In genomic region chr11:118437046-118437735, GRCh38 we compare ENCODE assay signal across 1 cellular context.
TF ChIP-seq lines count a peak whose summit lies in the region.

No MANE protein-coding gene starts in this region.

TF ChIP-seq in K562, 482 proteins besides CTCF, POLR2A, EP300 and RAD21 (continued from another document and continues in another):
- TF ChIP-seq RERE (CRISPR knock-in tag; IDR thresholded peaks at IDR 0.05; ENCODE audit: borderline replicate concordance) (0 out of 2 replicates have a peak, but pooled peaks have one; percentile 54), ATF3 (IDR thresholded peaks at IDR 0.05) (peak; percentile 43), ATF3 (CRISPR knock-in tag; conservative IDR thresholded peaks at IDR 0.05) (no peak), GTF2F1 (IDR thresholded peaks at IDR 0.05; ENCODE audit: low read depth, low read length) (no peak), ZNF24 (IDR thresholded peaks at IDR 0.05) (no peak), HOMEZ (CRISPR knock-in tag; IDR thresholded peaks at IDR 0.05) (no peak), HOXB6 (CRISPR knock-in tag; IDR thresholded peaks at IDR 0.05; ENCODE audit: borderline replicate concordance) (no peak), ZEB2 (IDR thresholded peaks at IDR 0.05) (peak; percentile 61; the same call in 1 of the 2 replicates), SMARCE1 (IDR thresholded peaks at IDR 0.05) (0 out of 2 replicates have a peak, but pooled peaks have one; percentile 47), E2F3 (CRISPR knock-in tag; IDR thresholded peaks at IDR 0.05) (no peak), NCOA1 (IDR thresholded peaks at IDR 0.05; ENCODE audit: low read depth) (0 out of 2 replicates have a peak, but pooled peaks have one; percentile 39), THAP12 (CRISPR knock-in tag; IDR thresholded peaks at IDR 0.05) (no peak), ZBED1 (IDR thresholded peaks at IDR 0.05) (no peak), THRB (CRISPR knock-in tag; conservative IDR thresholded peaks at IDR 0.05) (no peak), ZNF717 (CRISPR knock-in tag; IDR thresholded peaks at IDR 0.05) (no peak), ZNF561 (CRISPR knock-in tag; conservative IDR thresholded peaks at IDR 0.05) (no peak), HCFC1 (IDR thresholded peaks at IDR 0.05; ENCODE audit: low read depth, low read length) (no peak), SREBF1 (IDR thresholded peaks at IDR 0.05; ENCODE audit: borderline replicate concordance, low read depth, low read length) (no peak), ZBTB43 (CRISPR knock-in tag; IDR thresholded peaks at IDR 0.05) (no peak), RBM15 (IDR thresholded peaks at IDR 0.05; ENCODE audit: insufficient read depth, low read length) (no peak), CREB5 (CRISPR knock-in tag; IDR thresholded peaks at IDR 0.05) (no peak), CTBP1 (IDR thresholded peaks at IDR 0.05; ENCODE audit: borderline replicate concordance) (peak; percentile 45; the same call in 1 of the 2 replicates), STAT5B (CRISPR knock-in tag; IDR thresholded peaks at IDR 0.05) (no peak), BRF2 (IDR thresholded peaks at IDR 0.05; ENCODE audit: borderline replicate concordance, insufficient read depth, insufficient read length) (no peak), PHF20 (IDR thresholded peaks at IDR 0.05; ENCODE audit: partially characterized antibody) (no peak), ZNF445 (CRISPR knock-in tag; IDR thresholded peaks at IDR 0.05; ENCODE audit: low read depth) (no peak), GABPA (tag; conservative IDR thresholded peaks at IDR 0.05; ENCODE audit: low read depth) (no peak), ASH1L (IDR thresholded peaks at IDR 0.05; ENCODE audit: borderline replicate concordance, low read depth, partially characterized antibody) (no peak), IFI16 (CRISPR knock-in tag; IDR thresholded peaks at IDR 0.05) (no peak), NEUROD1 (IDR thresholded peaks at IDR 0.05; ENCODE audit: borderline replicate concordance, low read depth, low read length, partially characterized antibody) (peak; percentile 17), GATAD2B (IDR thresholded peaks at IDR 0.05; ENCODE audit: borderline replicate concordance) (no peak), HDAC2 (IDR thresholded peaks at IDR 0.05) (no peak; the same call in 1 of the 2 replicates), PTBP1 (IDR thresholded peaks at IDR 0.05; ENCODE audit: low read depth, low read length) (0 out of 2 replicates have a peak, but pooled peaks have one; percentile 22), ZBTB2 (IDR thresholded peaks at IDR 0.05) (no peak), JUND (IDR thresholded peaks at IDR 0.05; ENCODE audit: borderline replicate concordance, low read depth, low read length) (peak; percentile 34; the same call in 1 of the 2 replicates), JUND (tag; IDR thresholded peaks at IDR 0.05; ENCODE audit: borderline replicate concordance, low read depth, low read length) (no peak; the same call in 2 of the 3 replicates), NCOR1 (IDR thresholded peaks at IDR 0.05) (peak; percentile 77), XRCC4 (IDR thresholded peaks at IDR 0.05; ENCODE audit: extremely low read depth, insufficient read depth, insufficient read length) (no peak), SRSF3 (IDR thresholded peaks at IDR 0.05; ENCODE audit: insufficient read depth, low read length) (no peak), KLF1 (tag; IDR thresholded peaks at IDR 0.05) (no peak), ZBTB7A (IDR thresholded peaks at IDR 0.05; ENCODE audit: borderline replicate concordance, control insufficient read depth, low read depth, low read length) (peak; percentile 89), NR2F6 (CRISPR knock-in tag; IDR thresholded peaks at IDR 0.05) (no peak), PHF21A (IDR thresholded peaks at IDR 0.05; ENCODE audit: borderline replicate concordance, low read depth) (0 out of 2 replicates have a peak, but pooled peaks have one; percentile 35)
